ENCODE assay signal across 18 cellular contexts in genomic region chr14:24110060-24110459, GRCh38. TPM values are rescaled to one million over a fixed set of nuclear protein-coding genes. Genes with fewer than 3 reads are reported as not detected.
DNase-seq lines count a peak whose midpoint lies in the region; ATAC-seq, FAIRE-seq and TF ChIP-seq lines count a peak whose summit lies in the region.
"Had no signal": no experiment of that assay in that cellular context is flagged by ENCODE, and none has a peak within 500 bp of the region (broad histone marks: within the 10 kb centered on the region; RNA-seq: fewer than 3 reads in every experiment).

No MANE protein-coding gene starts in this region.

- WGBS in HepG2 (ENCODE audit: low lambda C conversion rate): 38% methylated on average over 9 of the region's 9 CpGs
- 76% methylated on average over 9 of the region's 9 CpGs for WGBS in right lobe of liver (ENCODE audit: insufficient coverage, low coverage, low lambda C conversion rate, missing lambda C conversion rate)

- no peak for ATAC-seq in HepG2
- no peak for ATAC-seq in right lobe of liver
- no peak for ATAC-seq in upper lobe of right lung
- no peak for ATAC-seq in HG02610 (IDR thresholded peaks at IDR 0.05; ENCODE audit: unreplicated experiment)
- no peak for ATAC-seq in HG02870 (IDR thresholded peaks at IDR 0.05; ENCODE audit: unreplicated experiment)

- H3K27ac ChIP-seq in HepG2 (ENCODE audit: extremely low read length, insufficient read depth, low read length) (peak overlapping the region; percentile 4), right lobe of liver (no peak overlapping the region), PC-9 (no peak overlapping the region), colonic mucosa (peak overlapping the region; percentile 23), upper lobe of right lung (peak overlapping the region; percentile 69)

- no peak for TF ChIP-seq POLR2A in HepG2 (IDR thresholded peaks at IDR 0.05; ENCODE audit: insufficient read depth in 1 of 2, low read depth in 2 of 2, low read length in 2 of 2)
- no peak for TF ChIP-seq POLR2A in right lobe of liver (IDR thresholded peaks at IDR 0.05)

- in situ Hi-C loops in HepG2 (cut with HindIII; ENCODE audit: extremely low pct_ligation_motif_present, low pct_unique_long_range_greater_than_20kb): loop anchor here (25.0 kb wide), 1 partner anchor 1523 kb away; the partner anchor contains the start of genes ABHD4 and DAD1

- BruUV-seq in HepG2 (replicated peaks; lab: Mats Ljungman, UMichigan) (no TSS peak), PC-9 (replicated peaks; lab: Mats Ljungman, UMichigan) (no TSS peak)

- H3K4me1 ChIP-seq in HepG2 (ENCODE audit: insufficient read depth, low read length) (peaks cover 63% of the 10 kb centered on the region), right lobe of liver (peaks cover 0 to 61% (median 18%) of the 10 kb centered on the region in 4 donors), PC-9 (replicated peaks; ENCODE audit: insufficient read depth) (peaks cover 21% of the 10 kb centered on the region), colonic mucosa (no peaks in the 10 kb centered on the region), upper lobe of right lung (peaks cover 10% of the 10 kb centered on the region)

- no peak overlapping the region for H2AFZ ChIP-seq in HepG2 (ENCODE audit: low read length)
- H2AFZ ChIP-seq in PC-9: no peak overlapping the region

- H4K20me1 ChIP-seq in HepG2 (ENCODE audit: insufficient read depth, low read length) (no peaks in the 10 kb centered on the region), PC-9 (ENCODE audit: insufficient read depth) (no peaks in the 10 kb centered on the region)

- intact Hi-C loops in HepG2 (cut with micrococcal nuclease; ENCODE audit: unreplicated experiment): loop anchor here (10.0 kb wide), 2 partner anchors 805 to 1015 kb away; partner anchors contain the start of genes ACIN1, BCL2L2, C14orf119 and PPP1R3E
- intact Hi-C loops in right lobe of liver (cut with DNase I): no loop called here
- intact Hi-C loops in PC-9 (cut with micrococcal nuclease; ENCODE audit: unreplicated experiment): loop anchor here (1.0 kb wide), 1 partner anchor 16 kb away; the partner anchor contains the start of gene PCK2
- intact Hi-C loops in colonic mucosa (cut with DNase I): loop anchor here (2.0 kb wide), 1 partner anchor 51 kb away; no protein-coding TSS in a partner anchor
- intact Hi-C loops in upper lobe of right lung (cut with DNase I): no loop called here

- H3K9me2 ChIP-seq in PC-9 (ENCODE audit: insufficient read depth): no peaks in the 10 kb centered on the region

- TF ChIP-seq EP300 in HepG2 (IDR thresholded peaks at IDR 0.05; ENCODE audit: low read depth in 2 of 2, low read length in 2 of 2) (no peak), HepG2 (CRISPR knock-in tag; IDR thresholded peaks at IDR 0.05; ENCODE audit: borderline replicate concordance) (no peak)

- TF ChIP-seq CTCF in HepG2 (CRISPR knock-in tag; IDR thresholded peaks at IDR 0.05) (no peak), right lobe of liver (IDR thresholded peaks at IDR 0.05) (no peak), PC-9 (conservative IDR thresholded peaks at IDR 0.05) (no peak), colonic mucosa (IDR thresholded peaks at IDR 0.05) (no peak), upper lobe of right lung (IDR thresholded peaks at IDR 0.05) (no peak)

- H3K4me2 ChIP-seq in HepG2 (ENCODE audit: low read depth, low read length) (peak overlapping the region; percentile 26), PC-9 (peak overlapping the region; percentile 51; the same call in 1 of the 2 replicates)

- H3K9me3 ChIP-seq in HepG2 (ENCODE audit: low read length) (no peaks in the 10 kb centered on the region), right lobe of liver (no peaks in the 10 kb centered on the region), PC-9 (ENCODE audit: insufficient read depth, low read depth) (no peaks in the 10 kb centered on the region), colonic mucosa (no peaks in the 10 kb centered on the region), upper lobe of right lung (no peaks in the 10 kb centered on the region)

- peaks cover 23% of the 10 kb centered on the region for H3F3A ChIP-seq in PC-9 (ENCODE audit: insufficient read depth, low read depth)

- FAIRE-seq in HepG2 (lab: Jason Lieb, UNC): no peak
- FAIRE-seq: D721Med, RCC 7860 had no signal

- CTCF ChIA-PET in HepG2 (lab: Yijun Ruan, JAX; ENCODE audit: low intra/inter-chr PET ratio, low total read pairs) (interaction anchor here (1.1 to 5.4 kb wide), 4 partner anchors 19 to 96 kb away, joined by 4 to 86 read pairs (median 30); partner anchors contain the start of gene IRF9), PC-9 (lab: Charles Lee) (interaction anchor here (0.6 to 1.6 kb wide), 5 partner anchors 15 to 321 kb away, joined by 3 to 13 read pairs (median 3); partner anchors contain the start of gene IRF9)

- POLR2A ChIA-PET in HepG2 (lab: Yijun Ruan, JAX) (interaction anchor here (0.5 to 11.8 kb wide), 11 partner anchors 15 to 161 kb away, joined by 4 to 594 read pairs (median 9); partner anchors contain the start of genes CHMP4A, EMC9, FITM1 and IRF9), PC-9 (lab: Charles Lee; ENCODE audit: unreplicated experiment) (interaction anchor here (0.7 to 0.8 kb wide), 2 partner anchors 26 to 36 kb away, joined by 4 to 5 read pairs; partner anchors contain the start of gene PSME1)

- H3K9ac ChIP-seq in HepG2 (ENCODE audit: insufficient read depth, low read depth, low read length) (no peak overlapping the region), colonic mucosa (ENCODE audit: low read depth in 2 of 2, low read length in 2 of 2) (no peak overlapping the region)

- DNase-seq in HepG2 (ENCODE audit: low spot score) (peak; percentile 68), right lobe of liver (no peak), PC-9 (peak; percentile 43 to 62), colonic mucosa (no peak), upper lobe of right lung (no peak)
- DNase-seq in stimulated activated CD8-positive, alpha-beta memory T cell treated with anti-CD3 and anti-CD28 coated beads, Interleukin-4, amount 100 ng/mL, for 48 hours: no peak
- DNase-seq: DND-41, GDM1, IMR-90, NCI-H1092, NCI-H69 had no signal

- H3K79me2 ChIP-seq in HepG2 (ENCODE audit: insufficient read depth, low read length): peaks cover 2% of the 10 kb centered on the region
- H3K79me2 ChIP-seq in PC-9 (ENCODE audit: low read depth): no peaks in the 10 kb centered on the region

- H3K4me3 ChIP-seq in HepG2 (replicated peaks in 1 of 3; ENCODE audit: insufficient read depth in 1 of 3, low read depth in 2 of 3, low read length in 3 of 3) (no peak overlapping the region; a peak in 1 of 6 replicates), right lobe of liver (no peak overlapping the region), PC-9 (no peak overlapping the region), colonic mucosa (no peak overlapping the region), upper lobe of right lung (no peak overlapping the region)

- H3K36me3 ChIP-seq in HepG2 (replicated peaks in 1 of 2; ENCODE audit: control insufficient read depth in 1 of 2, insufficient read depth in 2 of 2, low read length in 2 of 2): no peaks in the 10 kb centered on the region
- H3K36me3 ChIP-seq in right lobe of liver: no peaks in the 10 kb centered on the region
- H3K36me3 ChIP-seq in PC-9 (ENCODE audit: low read depth): no peaks in the 10 kb centered on the region
- no peaks in the 10 kb centered on the region for H3K36me3 ChIP-seq in colonic mucosa
- H3K36me3 ChIP-seq in upper lobe of right lung: no peaks in the 10 kb centered on the region

- H3K27me3 ChIP-seq in HepG2 (ENCODE audit: control insufficient read depth in 1 of 2, insufficient read depth in 2 of 2, low read length in 2 of 2): no peaks in the 10 kb centered on the region; a peak in 1 of 5 replicates
- H3K27me3 ChIP-seq in right lobe of liver: no peaks in the 10 kb centered on the region
- no peaks in the 10 kb centered on the region for H3K27me3 ChIP-seq in PC-9 (ENCODE audit: insufficient read depth, low read depth)
- H3K27me3 ChIP-seq in colonic mucosa: no peaks in the 10 kb centered on the region
- no peaks in the 10 kb centered on the region for H3K27me3 ChIP-seq in upper lobe of right lung

- no peak for TF ChIP-seq RAD21 in HepG2 (CRISPR knock-in tag; IDR thresholded peaks at IDR 0.05)

RNA-seq across cellular contexts. Expression of gene DCAF11, which starts 4.5 kb away (rescaled TPM):
- total RNA-seq in HepG2 (2016; rRNA removed; fragmentation: Illumina TruSeq; extraction: Trizol) (257 and 342 TPM in 2 replicates), right lobe of liver (100 to 1,000 TPM in 3 of 6 experiments, 10 to 100 TPM in 3; 65.9 to 180 (median 103) TPM), PC-9 (2021) (52.7 and 87.6 TPM in 2 replicates), colonic mucosa (100 to 1,000 TPM in 1 of 2 donors, 10 to 100 TPM in 1; 89.2 to 106 TPM), upper lobe of right lung (57.8 TPM)
- total RNA-seq in HepG2 (2016; cell fraction: cytosol; rRNA removed; fragmentation: Illumina TruSeq; extraction: Trizol; ENCODE audit: low read depth): 34.1 and 39.6 TPM in 2 replicates
- total RNA-seq in HepG2 (2016; cell fraction: insoluble cytoplasmic fraction; rRNA removed; fragmentation: Illumina TruSeq; extraction: Trizol): 258 and 327 TPM in 2 replicates
- total RNA-seq in HepG2 (2016; cell fraction: membrane; rRNA removed; fragmentation: Illumina TruSeq; extraction: Trizol): 160 and 166 TPM in 2 replicates
- total RNA-seq in HepG2 (2016; cell fraction: nucleus; rRNA removed; fragmentation: Illumina TruSeq; extraction: Trizol): 174 and 191 TPM in 2 replicates
- polyA plus RNA-seq in HepG2 (2011; rRNA removed): 150 and 176 TPM in 2 replicates
- polyA plus RNA-seq in HepG2 (2011; cell fraction: cytosol; rRNA removed): 134 and 153 TPM in 2 replicates
- 221 and 233 TPM in 2 replicates for polyA plus RNA-seq in HepG2 (2011; cell fraction: nucleus; rRNA removed)
- 123 and 142 TPM in 2 replicates for polyA plus RNA-seq in HepG2 (2012)
- 37.7 and 39.7 TPM in 2 replicates for polyA plus RNA-seq in HepG2 (2016; cell fraction: cytosol; fragmentation: Illumina TruSeq; extraction: Trizol; ENCODE audit: low read depth)
- 251 and 268 TPM in 2 replicates for polyA plus RNA-seq in HepG2 (2016; cell fraction: insoluble cytoplasmic fraction; fragmentation: Illumina TruSeq; extraction: Trizol; ENCODE audit: low read depth)
- polyA plus RNA-seq in HepG2 (2016; cell fraction: membrane; fragmentation: Illumina TruSeq; extraction: Trizol; ENCODE audit: low read depth): 114 and 116 TPM in 2 replicates
- polyA plus RNA-seq in HepG2 (2016; cell fraction: nucleus; fragmentation: Illumina TruSeq; extraction: Trizol; ENCODE audit: insufficient read depth, low read depth): 253 and 275 TPM in 2 replicates
- polyA minus RNA-seq in HepG2 (2011; rRNA and poly(A)+ RNA removed; ENCODE audit: low replicate concordance): 74.6 and 273 TPM in 2 replicates
- 98.7 and 103 TPM in 2 replicates for polyA minus RNA-seq in HepG2 (2011; cell fraction: cytosol; rRNA and poly(A)+ RNA removed)
- 146 and 181 TPM in 2 replicates for polyA minus RNA-seq in HepG2 (2011; cell fraction: nucleus; rRNA and poly(A)+ RNA removed)

RNA-seq across cellular contexts. Expression of gene NRL, which starts 4.7 kb away (rescaled TPM):
- total RNA-seq in HepG2 (2016; rRNA removed; fragmentation: Illumina TruSeq; extraction: Trizol): 4.7 and 5.2 TPM in 2 replicates
- total RNA-seq in HepG2 (2016; cell fraction: cytosol; rRNA removed; fragmentation: Illumina TruSeq; extraction: Trizol; ENCODE audit: low read depth): 6.6 and 7.1 TPM in 2 replicates
- 4.7 and 5.6 TPM in 2 replicates for total RNA-seq in HepG2 (2016; cell fraction: insoluble cytoplasmic fraction; rRNA removed; fragmentation: Illumina TruSeq; extraction: Trizol)
- 9.2 and 10.6 TPM in 2 replicates for total RNA-seq in HepG2 (2016; cell fraction: membrane; rRNA removed; fragmentation: Illumina TruSeq; extraction: Trizol)
- 3.4 and 5.1 TPM in 2 replicates for total RNA-seq in HepG2 (2016; cell fraction: nucleus; rRNA removed; fragmentation: Illumina TruSeq; extraction: Trizol)
- polyA plus RNA-seq in HepG2 (2011; rRNA removed): 2.5 and 3.4 TPM in 2 replicates
- 2.9 and 5.2 TPM in 2 replicates for polyA plus RNA-seq in HepG2 (2011; cell fraction: cytosol; rRNA removed)
- polyA plus RNA-seq in HepG2 (2011; cell fraction: nucleus; rRNA removed): 3.5 and 3.9 TPM in 2 replicates
- 2.2 and 2.5 TPM in 2 replicates for polyA plus RNA-seq in HepG2 (2012)
- polyA plus RNA-seq in HepG2 (2016; cell fraction: cytosol; fragmentation: Illumina TruSeq; extraction: Trizol; ENCODE audit: low read depth): 3.4 and 5.1 TPM in 2 replicates
- 4.5 and 4.7 TPM in 2 replicates for polyA plus RNA-seq in HepG2 (2016; cell fraction: insoluble cytoplasmic fraction; fragmentation: Illumina TruSeq; extraction: Trizol; ENCODE audit: low read depth)
- polyA plus RNA-seq in HepG2 (2016; cell fraction: membrane; fragmentation: Illumina TruSeq; extraction: Trizol; ENCODE audit: low read depth): 6.1 and 7.7 TPM in 2 replicates
- polyA plus RNA-seq in HepG2 (2016; cell fraction: nucleus; fragmentation: Illumina TruSeq; extraction: Trizol; ENCODE audit: insufficient read depth, low read depth): 3.5 and 4.8 TPM in 2 replicates
- polyA minus RNA-seq in HepG2 (2011; rRNA and poly(A)+ RNA removed; ENCODE audit: low replicate concordance): 0.58 and 9.0 TPM in 2 replicates
- polyA minus RNA-seq in HepG2 (2011; cell fraction: cytosol; rRNA and poly(A)+ RNA removed): 3.0 and 3.9 TPM in 2 replicates
- 6.1 and 6.6 TPM in 2 replicates for polyA minus RNA-seq in HepG2 (2011; cell fraction: nucleus; rRNA and poly(A)+ RNA removed)
- total RNA-seq in right lobe of liver: 1 to 10 TPM; 1.4 to 2.9 (median 2.1) TPM
- 1.2 and 2.3 TPM in 2 replicates for total RNA-seq in PC-9 (2021)
- total RNA-seq in colonic mucosa: 1 to 10 TPM in 1 of 2 donors, under 1 TPM in 1; 0.88 to 2.7 TPM
- total RNA-seq in upper lobe of right lung: 2.8 TPM

RNA-seq across cellular contexts. Expression of gene PCK2, which starts 15.9 kb away (rescaled TPM):
- total RNA-seq in HepG2 (2016; rRNA removed; fragmentation: Illumina TruSeq; extraction: Trizol): 118 and 129 TPM in 2 replicates
- 29.7 and 32.7 TPM in 2 replicates for total RNA-seq in HepG2 (2016; cell fraction: cytosol; rRNA removed; fragmentation: Illumina TruSeq; extraction: Trizol; ENCODE audit: low read depth)
- total RNA-seq in HepG2 (2016; cell fraction: insoluble cytoplasmic fraction; rRNA removed; fragmentation: Illumina TruSeq; extraction: Trizol): 112 and 129 TPM in 2 replicates
- total RNA-seq in HepG2 (2016; cell fraction: membrane; rRNA removed; fragmentation: Illumina TruSeq; extraction: Trizol): 38.2 and 39.1 TPM in 2 replicates
- total RNA-seq in HepG2 (2016; cell fraction: nucleus; rRNA removed; fragmentation: Illumina TruSeq; extraction: Trizol): 96.7 and 121 TPM in 2 replicates
- polyA plus RNA-seq in HepG2 (2011; rRNA removed): 272 and 316 TPM in 2 replicates
- polyA plus RNA-seq in HepG2 (2011; cell fraction: cytosol; rRNA removed): 238 and 309 TPM in 2 replicates
- polyA plus RNA-seq in HepG2 (2011; cell fraction: nucleus; rRNA removed): 309 TPM in 2 replicates
- polyA plus RNA-seq in HepG2 (2012): 216 and 286 TPM in 2 replicates
- 19.2 and 20.8 TPM in 2 replicates for polyA plus RNA-seq in HepG2 (2016; cell fraction: cytosol; fragmentation: Illumina TruSeq; extraction: Trizol; ENCODE audit: low read depth)
- 122 and 140 TPM in 2 replicates for polyA plus RNA-seq in HepG2 (2016; cell fraction: insoluble cytoplasmic fraction; fragmentation: Illumina TruSeq; extraction: Trizol; ENCODE audit: low read depth)
- 27.1 and 31.0 TPM in 2 replicates for polyA plus RNA-seq in HepG2 (2016; cell fraction: membrane; fragmentation: Illumina TruSeq; extraction: Trizol; ENCODE audit: low read depth)
- polyA plus RNA-seq in HepG2 (2016; cell fraction: nucleus; fragmentation: Illumina TruSeq; extraction: Trizol; ENCODE audit: insufficient read depth, low read depth): 172 and 175 TPM in 2 replicates
- 87.1 and 691 TPM in 2 replicates for polyA minus RNA-seq in HepG2 (2011; rRNA and poly(A)+ RNA removed; ENCODE audit: low replicate concordance)
- polyA minus RNA-seq in HepG2 (2011; cell fraction: cytosol; rRNA and poly(A)+ RNA removed): 204 and 209 TPM in 2 replicates
- polyA minus RNA-seq in HepG2 (2011; cell fraction: nucleus; rRNA and poly(A)+ RNA removed): 128 and 158 TPM in 2 replicates
- total RNA-seq in right lobe of liver: 100 to 1,000 TPM; 124 to 615 (median 240) TPM
- 77.4 and 113 TPM in 2 replicates for total RNA-seq in PC-9 (2021)
- total RNA-seq in colonic mucosa: 100 to 1,000 TPM; 133 to 173 TPM
- total RNA-seq in upper lobe of right lung: 39.9 TPM

RNA-seq across cellular contexts. Expression of gene FITM1, which starts 20.4 kb away (rescaled TPM):
- 3.1 and 5.8 TPM in 2 replicates for total RNA-seq in HepG2 (2016; rRNA removed; fragmentation: Illumina TruSeq; extraction: Trizol)
- 2.1 and 4.3 TPM in 2 replicates for total RNA-seq in HepG2 (2016; cell fraction: cytosol; rRNA removed; fragmentation: Illumina TruSeq; extraction: Trizol; ENCODE audit: low read depth)
- total RNA-seq in HepG2 (2016; cell fraction: insoluble cytoplasmic fraction; rRNA removed; fragmentation: Illumina TruSeq; extraction: Trizol): 4.0 and 5.2 TPM in 2 replicates
- total RNA-seq in HepG2 (2016; cell fraction: membrane; rRNA removed; fragmentation: Illumina TruSeq; extraction: Trizol): 2.2 and 3.3 TPM in 2 replicates
- 4.1 and 5.6 TPM in 2 replicates for total RNA-seq in HepG2 (2016; cell fraction: nucleus; rRNA removed; fragmentation: Illumina TruSeq; extraction: Trizol)
- 2.7 and 3.6 TPM in 2 replicates for polyA plus RNA-seq in HepG2 (2011; rRNA removed)
- 2.3 and 4.4 TPM in 2 replicates for polyA plus RNA-seq in HepG2 (2011; cell fraction: cytosol; rRNA removed)
- polyA plus RNA-seq in HepG2 (2011; cell fraction: nucleus; rRNA removed): 11.8 and 15.0 TPM in 2 replicates
- polyA plus RNA-seq in HepG2 (2012): 2.5 and 2.7 TPM in 2 replicates
- 3.0 and 3.4 TPM in 2 replicates for polyA plus RNA-seq in HepG2 (2016; cell fraction: cytosol; fragmentation: Illumina TruSeq; extraction: Trizol; ENCODE audit: low read depth)
- 2.7 and 3.0 TPM in 2 replicates for polyA plus RNA-seq in HepG2 (2016; cell fraction: insoluble cytoplasmic fraction; fragmentation: Illumina TruSeq; extraction: Trizol; ENCODE audit: low read depth)
- polyA plus RNA-seq in HepG2 (2016; cell fraction: membrane; fragmentation: Illumina TruSeq; extraction: Trizol; ENCODE audit: low read depth): 1.9 and 2.4 TPM in 2 replicates
- 6.4 and 7.9 TPM in 2 replicates for polyA plus RNA-seq in HepG2 (2016; cell fraction: nucleus; fragmentation: Illumina TruSeq; extraction: Trizol; ENCODE audit: insufficient read depth, low read depth)
- polyA minus RNA-seq in HepG2 (2011; rRNA and poly(A)+ RNA removed; ENCODE audit: low replicate concordance): 1.6 and 7.9 TPM in 2 replicates
- polyA minus RNA-seq in HepG2 (2011; cell fraction: cytosol; rRNA and poly(A)+ RNA removed): 2.1 TPM in 2 replicates
- 3.9 and 4.2 TPM in 2 replicates for polyA minus RNA-seq in HepG2 (2011; cell fraction: nucleus; rRNA and poly(A)+ RNA removed)
- 10 to 100 TPM in 3 of 6 experiments, 1 to 10 TPM in 3; 1.5 to 32.5 (median 9.3) TPM for total RNA-seq in right lobe of liver
- 0.48 and 0.72 TPM in 2 replicates for total RNA-seq in PC-9 (2021)
- total RNA-seq in colonic mucosa: 1 to 10 TPM in 1 of 2 donors, under 1 TPM in 1; 0.85 to 1.5 TPM
- total RNA-seq in upper lobe of right lung: 1.1 TPM
- total RNA-seq: A673, H4, IMR-90 had no signal
- polyA plus RNA-seq: CD14-positive monocyte, IMR-90 had no signal

RNA-seq across cellular contexts. Expression of gene PSME1, which starts 25.9 kb away (rescaled TPM):
- 608 and 713 TPM in 2 replicates for total RNA-seq in HepG2 (2016; rRNA removed; fragmentation: Illumina TruSeq; extraction: Trizol)
- total RNA-seq in HepG2 (2016; cell fraction: cytosol; rRNA removed; fragmentation: Illumina TruSeq; extraction: Trizol; ENCODE audit: low read depth): 168 and 169 TPM in 2 replicates
- total RNA-seq in HepG2 (2016; cell fraction: insoluble cytoplasmic fraction; rRNA removed; fragmentation: Illumina TruSeq; extraction: Trizol): 588 and 713 TPM in 2 replicates
- total RNA-seq in HepG2 (2016; cell fraction: membrane; rRNA removed; fragmentation: Illumina TruSeq; extraction: Trizol): 219 and 226 TPM in 2 replicates
- total RNA-seq in HepG2 (2016; cell fraction: nucleus; rRNA removed; fragmentation: Illumina TruSeq; extraction: Trizol): 227 and 232 TPM in 2 replicates
- polyA plus RNA-seq in HepG2 (2011; rRNA removed): 144 and 159 TPM in 2 replicates
- 166 and 205 TPM in 2 replicates for polyA plus RNA-seq in HepG2 (2011; cell fraction: cytosol; rRNA removed)
- 178 and 230 TPM in 2 replicates for polyA plus RNA-seq in HepG2 (2011; cell fraction: nucleus; rRNA removed)
- 318 and 352 TPM in 2 replicates for polyA plus RNA-seq in HepG2 (2012)
- polyA plus RNA-seq in HepG2 (2016; cell fraction: cytosol; fragmentation: Illumina TruSeq; extraction: Trizol; ENCODE audit: low read depth): 166 and 179 TPM in 2 replicates
- 679 and 694 TPM in 2 replicates for polyA plus RNA-seq in HepG2 (2016; cell fraction: insoluble cytoplasmic fraction; fragmentation: Illumina TruSeq; extraction: Trizol; ENCODE audit: low read depth)
- polyA plus RNA-seq in HepG2 (2016; cell fraction: membrane; fragmentation: Illumina TruSeq; extraction: Trizol; ENCODE audit: low read depth): 175 and 190 TPM in 2 replicates
- polyA plus RNA-seq in HepG2 (2016; cell fraction: nucleus; fragmentation: Illumina TruSeq; extraction: Trizol; ENCODE audit: insufficient read depth, low read depth): 333 and 365 TPM in 2 replicates
- polyA minus RNA-seq in HepG2 (2011; rRNA and poly(A)+ RNA removed; ENCODE audit: low replicate concordance): 25.5 and 44.3 TPM in 2 replicates
- polyA minus RNA-seq in HepG2 (2011; cell fraction: cytosol; rRNA and poly(A)+ RNA removed): 59.6 and 69.7 TPM in 2 replicates
- 42.1 and 46.1 TPM in 2 replicates for polyA minus RNA-seq in HepG2 (2011; cell fraction: nucleus; rRNA and poly(A)+ RNA removed)
- total RNA-seq in right lobe of liver: 100 to 1,000 TPM in 4 of 6 experiments, 10 to 100 TPM in 2; 81.7 to 119 (median 107) TPM
- total RNA-seq in PC-9 (2021): 172 and 174 TPM in 2 replicates
- 100 to 1,000 TPM; 199 to 235 TPM for total RNA-seq in colonic mucosa
- total RNA-seq in upper lobe of right lung: 171 TPM

Comparison
In these comparisons a context has a peak if more than half of its experiments do, and no peak if none do; other contexts are left out.
1. DNase-seq: peak in HepG2 (single experiment) and PC-9 (2 of 2); none in right lobe of liver (0 of 3), colonic mucosa (single experiment), upper lobe of right lung (single experiment) and stimulated activated CD8-positive, alpha-beta memory T cell treated with anti-CD3 and anti-CD28 coated beads, Interleukin-4, amount 100 ng/mL, for 48 hours (single experiment).
2. H3K27ac ChIP-seq: peak in HepG2 (single experiment), colonic mucosa (single experiment) and upper lobe of right lung (single experiment); none in right lobe of liver (0 of 3) and PC-9 (single experiment).
3. intact Hi-C loops: an anchor here in HepG2 (10.0 kb wide), PC-9 (1.0 kb wide) and colonic mucosa (2.0 kb wide); none called in right lobe of liver and upper lobe of right lung.